ENCODE assay signal across 9 cellular contexts in the genomic region with DNA sequence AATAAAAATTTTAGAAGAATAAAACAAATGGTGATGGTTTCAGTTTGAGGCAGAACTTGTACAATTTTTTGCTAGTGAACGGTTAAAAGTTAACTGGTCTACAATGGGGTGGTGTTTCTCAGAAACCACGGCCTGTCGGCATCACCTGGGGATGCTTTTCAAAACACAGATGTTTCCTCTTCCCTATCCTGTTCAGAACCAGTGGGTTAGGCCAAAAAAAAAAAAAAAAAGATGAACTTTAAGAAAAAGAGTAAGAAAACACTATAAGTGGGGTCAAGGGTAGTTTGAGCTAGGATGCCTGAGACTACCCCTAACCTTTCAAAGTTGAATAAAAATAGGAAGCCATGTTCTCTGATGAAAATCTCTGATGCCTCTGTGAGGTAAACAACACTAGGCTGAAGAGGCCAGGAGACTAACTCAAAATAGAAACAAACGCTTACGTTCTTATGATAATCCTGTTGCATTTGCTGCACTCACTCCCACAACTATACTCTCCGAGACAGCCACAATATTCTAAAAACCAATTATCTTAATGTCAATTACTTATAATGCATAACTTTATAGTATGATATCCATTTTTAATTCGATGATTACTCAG.
DNase-seq lines count a peak whose midpoint lies in the region; ATAC-seq lines count a peak whose summit lies in the region.
"Had no signal": no experiment of that assay in that cellular context is flagged by ENCODE, and none has a peak within 500 bp of the region (broad histone marks: within the 10 kb centered on the region; RNA-seq: fewer than 3 reads in every experiment).

No MANE protein-coding gene starts in this region.

- H3K9me3 Mint-ChIP-seq in activated naive CD4-positive, alpha-beta T cell treated with anti-CD3 and anti-CD28 coated beads, Interleukin-2, amount 10 ng/mL, durations not matched to agents 7 days and 5 days, result no peaks in the 10 kb centered on the region

- H3K4me3 ChIP-seq in subcutaneous abdominal adipose tissue (ENCODE audit: low read depth in 1 of 5, low read length in 5 of 5), result no peak overlapping the region

- H3K4me3 Mint-ChIP-seq in activated naive CD4-positive, alpha-beta T cell treated with anti-CD3 and anti-CD28 coated beads, Interleukin-2, amount 10 ng/mL, durations not matched to agents 7 days and 5 days, result peak overlapping the region; percentile 72

- H3K9me3 ChIP-seq in subcutaneous abdominal adipose tissue (ENCODE audit: control insufficient read depth in 5 of 5, low read length in 5 of 5), result no peaks in the 10 kb centered on the region

- H3K4me1 Mint-ChIP-seq in activated naive CD4-positive, alpha-beta T cell treated with anti-CD3 and anti-CD28 coated beads, Interleukin-2, amount 10 ng/mL, durations not matched to agents 7 days and 5 days, result peaks cover 76% of the 10 kb centered on the region

- peaks cover 32% of the 10 kb centered on the region for H3K36me3 Mint-ChIP-seq in activated naive CD4-positive, alpha-beta T cell treated with anti-CD3 and anti-CD28 coated beads, Interleukin-2, amount 10 ng/mL, durations not matched to agents 7 days and 5 days

- peaks cover 7 to 47% (median 43%) of the 10 kb centered on the region in 5 donors for H3K4me1 ChIP-seq in subcutaneous abdominal adipose tissue (ENCODE audit: control insufficient read depth in 5 of 5, insufficient read depth in 5 of 5, low read length in 5 of 5)

- H3K36me3 ChIP-seq in subcutaneous abdominal adipose tissue (ENCODE audit: control insufficient read depth in 5 of 5, insufficient read depth in 5 of 5, low read length in 5 of 5), result peaks cover 0 to 8% (median 3%) of the 10 kb centered on the region in 5 donors

- peak overlapping the region; percentile 36 for H3K27ac ChIP-seq in caudate nucleus (ENCODE audit: low read depth, low read length)
- H3K27ac ChIP-seq in subcutaneous abdominal adipose tissue (ENCODE audit: low read depth, low read length), result peak overlapping the region; percentile 52

- CTCF ChIA-PET in activated naive CD4-positive, alpha-beta T cell treated with anti-CD3 and anti-CD28 coated beads, Interleukin-2, amount 10 ng/mL, durations not matched to agents 7 days and 5 days (lab: Charles Lee), result no interaction called here

- DNase-seq in activated naive CD4-positive, alpha-beta T cell treated with anti-CD3 and anti-CD28 coated beads, Interleukin-2, amount 10 ng/mL, durations not matched to agents 7 days and 5 days, result peak; percentile 66
- DNase-seq in activated naive CD4-positive, alpha-beta T cell treated with Interleukin-2 at 50 U/mL for 16 hours, result no peak
- DNase-seq in MV-4-11 (lab: John Stamatoyannopoulos, UW) (peak; percentile 2), caudate nucleus (lab: John Stamatoyannopoulos, UW) (no peak), COLO829 (ENCODE audit: low spot score) (no peak), inferior parietal cortex (ENCODE audit: extremely low spot score) (no peak)
- DNase-seq: NCI-H524 treated with DMSO at 0.1 percent for 48 hours had no signal

- no peaks in the 10 kb centered on the region for H3K27me3 ChIP-seq in subcutaneous abdominal adipose tissue (ENCODE audit: control insufficient read depth in 5 of 5, insufficient read depth in 4 of 5, low read length in 5 of 5)

- peak overlapping the region; percentile 97 for H3K27ac Mint-ChIP-seq in activated naive CD4-positive, alpha-beta T cell treated with anti-CD3 and anti-CD28 coated beads, Interleukin-2, amount 10 ng/mL, durations not matched to agents 7 days and 5 days

- no peak for ATAC-seq in HG03280 (IDR thresholded peaks at IDR 0.05; ENCODE audit: unreplicated experiment)

- no peaks in the 10 kb centered on the region for H3K27me3 Mint-ChIP-seq in activated naive CD4-positive, alpha-beta T cell treated with anti-CD3 and anti-CD28 coated beads, Interleukin-2, amount 10 ng/mL, durations not matched to agents 7 days and 5 days

- no peak overlapping the region for H3K9ac ChIP-seq in subcutaneous abdominal adipose tissue (ENCODE audit: low read length in 5 of 5)

Comparison
In these comparisons a context has a peak if more than half of its experiments do, and no peak if none do; other contexts are left out.
1. DNase-seq: peak in activated naive CD4-positive, alpha-beta T cell treated with anti-CD3 and anti-CD28 coated beads, Interleukin-2, amount 10 ng/mL, durations not matched to agents 7 days and 5 days (single experiment) and MV-4-11 (single experiment); none in activated naive CD4-positive, alpha-beta T cell treated with Interleukin-2 at 50 U/mL for 16 hours (single experiment), caudate nucleus (0 of 61), COLO829 (single experiment) and inferior parietal cortex (single experiment).